In genomic region chr15:95693917-95694316, GRCh38 we compare ENCODE assay signal across 1 cellular context.
TF ChIP-seq lines count a peak whose summit lies in the region.

No MANE protein-coding gene starts in this region.

TF ChIP-seq in HEK293, 187 proteins besides CTCF, POLR2A, EP300 and RAD21 (continued from another document):
- TF ChIP-seq ZNF148 (tag by site-specific recombination; IDR thresholded peaks at IDR 0.05; ENCODE audit: borderline replicate concordance) (no peak), ZXDB (tag by site-specific recombination; IDR thresholded peaks at IDR 0.05) (no peak), ZNF362 (tag by site-specific recombination; IDR thresholded peaks at IDR 0.05) (no peak), ZNF626 (tag by site-specific recombination; IDR thresholded peaks at IDR 0.05) (0 out of 2 replicates have a peak, but pooled peaks have one; percentile 47), ZNF837 (tag by site-specific recombination; IDR thresholded peaks at IDR 0.05) (no peak), ZNF24 (tag by site-specific recombination; IDR thresholded peaks at IDR 0.05) (no peak), SETDB1 (IDR thresholded peaks at IDR 0.05; ENCODE audit: insufficient read length, low read length) (peak; percentile 95), ZNF510 (tag by site-specific recombination; IDR thresholded peaks at IDR 0.05; ENCODE audit: insufficient replicate concordance) (peak; percentile 63), ZNF549 (tag by site-specific recombination; IDR thresholded peaks at IDR 0.05) (0 out of 2 replicates have a peak, but pooled peaks have one; percentile 6), ZNF518A (tag by site-specific recombination; conservative IDR thresholded peaks at IDR 0.05; ENCODE audit: low read depth) (peak; percentile 43; the same call in 1 of the 2 replicates), TRIM28 (IDR thresholded peaks at IDR 0.05; ENCODE audit: borderline replicate concordance, low read length) (0 out of 2 replicates have a peak, but pooled peaks have one; percentile 91), ZNF529 (tag by site-specific recombination; IDR thresholded peaks at IDR 0.05; ENCODE audit: insufficient replicate concordance) (peak; percentile 40)
